8 cellular contexts compared by ENCODE assay signal in genomic region chr7:73521636-73522080, GRCh38. TPM values are rescaled to one million over a fixed set of nuclear protein-coding genes. Genes with fewer than 3 reads are reported as not detected.
DNase-seq lines count a peak whose midpoint lies in the region; ATAC-seq and TF ChIP-seq lines count a peak whose summit lies in the region.

No MANE protein-coding gene starts in this region.

- peaks cover 45% of the 10 kb centered on the region for H3K36me3 Mint-ChIP-seq in activated CD8-positive, alpha-beta T cell treated with anti-CD3 and anti-CD28 coated beads for 36 hours (ENCODE audit: low read depth)
- peaks cover 12% of the 10 kb centered on the region for H3K36me3 Mint-ChIP-seq in osteocyte (ENCODE audit: unreplicated experiment)

- TF ChIP-seq CTCF in activated CD8-positive, alpha-beta T cell treated with anti-CD3 and anti-CD28 coated beads for 36 hours (IDR thresholded peaks at IDR 0.05): no peak
- TF ChIP-seq CTCF in osteocyte (IDR thresholded peaks at IDR 0.05): no peak

- peak overlapping the region; percentile 85 for H3K4me3 Mint-ChIP-seq in activated CD8-positive, alpha-beta T cell treated with anti-CD3 and anti-CD28 coated beads for 36 hours
- peak overlapping the region; percentile 91 for H3K4me3 Mint-ChIP-seq in osteocyte (ENCODE audit: unreplicated experiment)

- H3K9ac ChIP-seq in HUES64 (ENCODE audit: low read depth, low read length): peak overlapping the region; percentile 88

- peak overlapping the region; percentile 98 for H3K27ac ChIP-seq in HUES64 (ENCODE audit: low read depth, low read length)

- H3K27me3 ChIP-seq in HUES64 (ENCODE audit: insufficient read depth, low read length): no peaks in the 10 kb centered on the region

- H3K36me3 ChIP-seq in HUES64 (ENCODE audit: insufficient read depth, low read length): peaks cover 33% of the 10 kb centered on the region

- CTCF ChIA-PET in activated CD8-positive, alpha-beta T cell treated with anti-CD3 and anti-CD28 coated beads for 36 hours (lab: Charles Lee): interaction anchor here (0.8 to 1.7 kb wide), 4 partner anchors 37 to 181 kb away, joined by 3 to 5 read pairs (median 4); no protein-coding TSS in a partner anchor

- H3K9me3 Mint-ChIP-seq in activated CD8-positive, alpha-beta T cell treated with anti-CD3 and anti-CD28 coated beads for 36 hours: no peaks in the 10 kb centered on the region
- H3K9me3 Mint-ChIP-seq in osteocyte (ENCODE audit: unreplicated experiment): no peaks in the 10 kb centered on the region

- peak overlapping the region; percentile 92 for H3K27ac Mint-ChIP-seq in activated CD8-positive, alpha-beta T cell treated with anti-CD3 and anti-CD28 coated beads for 36 hours
- no peak overlapping the region for H3K27ac Mint-ChIP-seq in osteocyte (ENCODE audit: unreplicated experiment)

- intact Hi-C loops in activated CD8-positive, alpha-beta T cell treated with anti-CD3 and anti-CD28 coated beads for 36 hours (cut with micrococcal nuclease): loop anchor here (2.0 to 5.0 kb wide), 2 partner anchors 35 to 56 kb away; partner anchors contain the start of genes BCL7B and TBL2

- peaks cover 12% of the 10 kb centered on the region; the same call in 1 of the 2 replicates for H3K4me1 ChIP-seq in HUES64 (ENCODE audit: insufficient read depth, low read length)

- no peaks in the 10 kb centered on the region for H3K27me3 Mint-ChIP-seq in activated CD8-positive, alpha-beta T cell treated with anti-CD3 and anti-CD28 coated beads for 36 hours
- H3K27me3 Mint-ChIP-seq in osteocyte (ENCODE audit: unreplicated experiment): no peaks in the 10 kb centered on the region

- no peaks in the 10 kb centered on the region for H3K9me3 ChIP-seq in HUES64 (ENCODE audit: insufficient read depth, low read depth, low read length)

- ATAC-seq in GM21619 (IDR thresholded peaks at IDR 0.05; ENCODE audit: unreplicated experiment): peak; percentile 31
- ATAC-seq in activated CD8-positive, alpha-beta T cell treated with anti-CD3 and anti-CD28 coated beads for 36 hours: peak; percentile 45

- POLR2A ChIA-PET in activated CD8-positive, alpha-beta T cell treated with anti-CD3 and anti-CD28 coated beads for 36 hours (lab: Charles Lee): interaction anchor here (0.9 to 4.4 kb wide), 20 partner anchors 9 to 217 kb away, joined by 3 to 32 read pairs (median 4); partner anchors contain the start of genes ABHD11, BCL7B and TBL2

- peak; percentile 12 for DNase-seq in activated CD8-positive, alpha-beta memory T cell treated with anti-CD3 and anti-CD28 coated beads, Interleukin-2, amount 50 U/mL, for 1 hour (ENCODE audit: extremely low read depth)
- no peak for DNase-seq in activated CD8-positive, alpha-beta memory T cell treated with anti-CD3 and anti-CD28 coated beads for 24 hours
- DNase-seq in activated CD8-positive, alpha-beta T cell treated with anti-CD3 and anti-CD28 coated beads for 36 hours: no peak
- peak; percentile 83 for DNase-seq in germinal center (ENCODE audit: low spot score)
- DNase-seq in osteocyte (ENCODE audit: extremely low spot score, unreplicated experiment): peak; percentile 87
- no peak for DNase-seq in glomerular visceral epithelial cell (ENCODE audit: extremely low spot score)

- H3K4me1 Mint-ChIP-seq in activated CD8-positive, alpha-beta T cell treated with anti-CD3 and anti-CD28 coated beads for 36 hours (ENCODE audit: low read depth): peaks cover 50% of the 10 kb centered on the region
- peaks cover 47% of the 10 kb centered on the region for H3K4me1 Mint-ChIP-seq in osteocyte (ENCODE audit: unreplicated experiment)

- WGBS in HUES64: under 1% methylated on average over 54 of the region's 55 CpGs

- peak overlapping the region; percentile 70 for H3K4me3 ChIP-seq in HUES64 (ENCODE audit: low read length)

RNA-seq across cellular contexts. Expression of gene BAZ1B, which starts 0.4 kb away (rescaled TPM):
- 55.4 TPM for polyA plus RNA-seq in HUES64 (2013, experiment 1 of 2)
- polyA plus RNA-seq in HUES64 (2013, experiment 2 of 2): 51.0 TPM
- 10 to 100 TPM; 82.4 to 82.6 TPM for total RNA-seq in activated CD8-positive, alpha-beta T cell treated with anti-CD3 and anti-CD28 coated beads for 36 hours
- 80.7 and 86.6 TPM in 2 replicates for total RNA-seq in osteocyte

RNA-seq across cellular contexts. Expression of gene BCL7B, which starts 35.8 kb away (rescaled TPM):
- 29.9 TPM for polyA plus RNA-seq in HUES64 (2013, experiment 1 of 2)
- 31.2 TPM for polyA plus RNA-seq in HUES64 (2013, experiment 2 of 2)
- 10 to 100 TPM; 42.9 to 50.6 TPM for total RNA-seq in activated CD8-positive, alpha-beta T cell treated with anti-CD3 and anti-CD28 coated beads for 36 hours
- 37.4 and 41.8 TPM in 2 replicates for total RNA-seq in osteocyte

RNA-seq across cellular contexts. Expression of gene TBL2, which starts 56.7 kb away (rescaled TPM):
- 20.1 TPM for polyA plus RNA-seq in HUES64 (2013, experiment 1 of 2)
- 21.9 TPM for polyA plus RNA-seq in HUES64 (2013, experiment 2 of 2)
- 10 to 100 TPM; 29.6 to 30.7 TPM for total RNA-seq in activated CD8-positive, alpha-beta T cell treated with anti-CD3 and anti-CD28 coated beads for 36 hours
- total RNA-seq in osteocyte: 47.7 and 48.0 TPM in 2 replicates

Comparison
In these comparisons a context has a peak if more than half of its experiments do, and no peak if none do; other contexts are left out.
1. DNase-seq: peak in activated CD8-positive, alpha-beta memory T cell treated with anti-CD3 and anti-CD28 coated beads, Interleukin-2, amount 50 U/mL, for 1 hour (single experiment), germinal center (single experiment) and osteocyte (single experiment); none in activated CD8-positive, alpha-beta memory T cell treated with anti-CD3 and anti-CD28 coated beads for 24 hours (single experiment), activated CD8-positive, alpha-beta T cell treated with anti-CD3 and anti-CD28 coated beads for 36 hours (single experiment) and glomerular visceral epithelial cell (single experiment).